1 cellular context compared by ENCODE assay signal in genomic region chr12:131574397-131574775, GRCh38.
TF ChIP-seq lines count a peak whose summit lies in the region.

No MANE protein-coding gene starts in this region.

TF ChIP-seq in SK-N-SH, 30 proteins besides CTCF, POLR2A, EP300 and RAD21 (continued from another document):
- TF ChIP-seq USF1 (IDR thresholded peaks at IDR 0.05; ENCODE audit: borderline replicate concordance, low read depth) (no peak), EZH2phosphoT487 (IDR thresholded peaks at IDR 0.05; ENCODE audit: borderline replicate concordance, low read depth) (no peak), GABPA (IDR thresholded peaks at IDR 0.05; ENCODE audit: low read depth) (no peak), NRF1 (IDR thresholded peaks at IDR 0.05; ENCODE audit: low read depth, low read length) (no peak), MEF2A (IDR thresholded peaks at IDR 0.05; ENCODE audit: borderline replicate concordance, low read depth) (no peak), IRF3 (IDR thresholded peaks at IDR 0.05; ENCODE audit: low read depth, low read length) (no peak), REST (IDR thresholded peaks at IDR 0.05; ENCODE audit: low read depth, low read length) (no peak), ELF1 (IDR thresholded peaks at IDR 0.05) (no peak)
